In the genomic region with DNA sequence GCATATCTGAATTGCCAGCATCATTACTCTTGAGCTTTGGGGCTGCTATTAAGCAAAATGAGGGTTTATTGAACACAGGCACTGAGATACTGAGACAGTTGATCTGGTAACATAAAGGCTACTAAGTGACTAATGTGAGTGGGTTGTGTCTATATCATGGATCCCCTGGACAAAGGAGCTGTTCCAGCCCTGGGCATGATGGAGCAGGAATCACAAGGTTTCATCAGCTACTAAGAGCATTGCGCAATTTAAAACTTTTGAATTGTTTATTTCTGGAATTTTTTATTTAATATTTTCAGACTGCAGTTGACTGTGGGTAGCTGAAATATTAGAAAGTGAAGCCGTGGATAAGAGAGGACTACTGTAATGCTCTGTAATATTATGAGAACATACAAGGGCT, we compare ENCODE assay signal across 22 cellular contexts.
DNase-seq lines count a peak whose midpoint lies in the region; ATAC-seq and TF ChIP-seq lines count a peak whose summit lies in the region.
"Had no signal": no experiment of that assay in that cellular context is flagged by ENCODE, and none has a peak within 500 bp of the region (broad histone marks: within the 10 kb centered on the region; RNA-seq: fewer than 3 reads in every experiment).

No MANE protein-coding gene starts in this region.

- TF ChIP-seq CTCF in heart left ventricle (IDR thresholded peaks at IDR 0.05) = no peak
- TF ChIP-seq CTCF in brain microvascular endothelial cell (IDR thresholded peaks at IDR 0.05; ENCODE audit: low read depth, low read length, missing control alignments) = no peak
- TF ChIP-seq CTCF in fibroblast of villous mesenchyme (IDR thresholded peaks at IDR 0.05; ENCODE audit: insufficient read depth, low read depth, low read length) = no peak

- H3K27ac ChIP-seq in heart left ventricle (no peak overlapping the region), brain microvascular endothelial cell (no peak overlapping the region), urinary bladder (ENCODE audit: low read depth) (peak overlapping the region; percentile 5)
- H3K27ac ChIP-seq: left lung, uterus had no signal

- H3K9me3 ChIP-seq in heart left ventricle = no peaks in the 10 kb centered on the region
- H3K9me3 ChIP-seq: uterus had no signal

- TF ChIP-seq POLR2A in heart left ventricle (IDR thresholded peaks at IDR 0.05) = no peak

- intact Hi-C loops in left ventricle myocardium superior (cut with micrococcal nuclease) (no loop called here), heart left ventricle (cut with DNase I) (no loop called here)

- DNase-seq in left ventricle myocardium superior (no peak), heart left ventricle (no peak), brain microvascular endothelial cell (peak; percentile 2), fibroblast of villous mesenchyme (ENCODE audit: low read depth) (peak; percentile 53), NCI-H82 treated with DMSO at 0.1 percent for 48 hours (lab: John Stamatoyannopoulos, UW; ENCODE audit: unreplicated experiment) (no peak), OCI-M2 (lab: John Stamatoyannopoulos, UW; ENCODE audit: unreplicated experiment) (no peak)
- DNase-seq: 8988T; activated CD4-positive, alpha-beta T cell treated with anti-CD3 and anti-CD28 coated beads, Interleukin-2, amount 10 ng/mL, durations not matched to agents 7 days and 5 days; activated CD8-positive, alpha-beta memory T cell treated with anti-CD3 and anti-CD28 coated beads, Interleukin-2, amount 50 U/mL, for 4 hours; activated effector memory CD4-positive, alpha-beta T cell treated with anti-CD3 and anti-CD28 coated beads, Interleukin-2, amount 50 U/mL, for 16 hours; DMS153; effector memory CD8-positive, alpha-beta T cell; left lung; NCI-H1092 treated with DMSO at 0.1 percent for 48 hours; NCI-H2107; NCI-H526; SHP77; stimulated activated CD4-positive, alpha-beta T cell treated with anti-CD3 and anti-CD28 coated beads, Interleukin-12 subunit alpha, Interleukin-12 subunit beta, amount 100 ng/mL, for 4 hours; substantia nigra; uterus had no signal

- ATAC-seq in left ventricle myocardium superior (peak; percentile 25), heart left ventricle (no peak), HG03025 (IDR thresholded peaks at IDR 0.05; ENCODE audit: low FRiP score, unreplicated experiment) (no peak)
- ATAC-seq: effector memory CD8-positive, alpha-beta T cell; left lung had no signal

- H3K36me3 ChIP-seq in heart left ventricle (no peaks in the 10 kb centered on the region), brain microvascular endothelial cell (replicated peaks) (no peaks in the 10 kb centered on the region), urinary bladder (ENCODE audit: insufficient read depth) (peaks cover 1% of the 10 kb centered on the region)
- H3K36me3 ChIP-seq: left lung, uterus had no signal

- WGBS in heart left ventricle, 4 donors = 97% methylated on average over 2 of the region's 2 CpGs
- WGBS in urinary bladder = 91% methylated on average over 2 of the region's 2 CpGs

- H3K27me3 ChIP-seq in heart left ventricle (no peaks in the 10 kb centered on the region), brain microvascular endothelial cell (replicated peaks) (no peaks in the 10 kb centered on the region)
- H3K27me3 ChIP-seq: left lung, uterus had no signal

- in situ Hi-C loops in brain microvascular endothelial cell (cut with HindIII; ENCODE audit: low pct_ligation_motif_present, low sequenced_read_pairs) = no loop called here

- H3K4me3 ChIP-seq in heart left ventricle (no peak overlapping the region), brain microvascular endothelial cell (ENCODE audit: low read depth, low read length) (no peak overlapping the region), fibroblast of villous mesenchyme (ENCODE audit: low read depth, low read length) (no peak overlapping the region), urinary bladder (ENCODE audit: low read depth, low read length) (no peak overlapping the region)
- H3K4me3 ChIP-seq: left lung, uterus had no signal

- H3K4me1 ChIP-seq in heart left ventricle = peaks cover 5 to 50% (median 28%) of the 10 kb centered on the region in 12 donors
- no peaks in the 10 kb centered on the region for H3K4me1 ChIP-seq in urinary bladder (ENCODE audit: insufficient read depth)
- H3K4me1 ChIP-seq: uterus had no signal

Comparison
In these comparisons a context has a peak if more than half of its experiments do, and no peak if none do; other contexts are left out.
1. DNase-seq: peak in brain microvascular endothelial cell (single experiment) and fibroblast of villous mesenchyme (single experiment); none in left ventricle myocardium superior (single experiment), heart left ventricle (0 of 5), NCI-H82 treated with DMSO at 0.1 percent for 48 hours (single experiment) and OCI-M2 (single experiment).